Comparison of ENCODE assay signal across 7 cellular contexts in the genomic region with DNA sequence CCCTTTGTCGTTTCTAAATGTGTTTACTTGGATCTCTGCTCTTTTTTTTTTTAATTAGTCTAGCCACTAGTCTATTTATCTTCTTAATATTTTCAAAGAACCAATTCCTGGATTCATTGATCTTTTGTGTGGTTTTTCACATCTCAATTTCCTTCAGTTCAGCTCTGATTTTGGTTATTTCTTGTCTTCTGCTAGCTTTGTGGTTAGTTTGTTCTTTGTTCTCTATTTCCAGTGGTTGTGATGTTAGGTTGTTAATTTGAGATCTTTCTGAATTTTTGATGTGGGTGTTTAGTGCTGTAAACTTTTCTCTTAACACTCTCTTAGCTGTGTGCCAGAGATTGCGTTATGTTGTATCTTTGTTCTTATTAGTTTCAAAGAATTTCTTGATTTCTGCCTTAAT.
"Had no signal": no experiment of that assay in that cellular context is flagged by ENCODE, and none has a peak within 500 bp of the region (broad histone marks: within the 10 kb centered on the region; RNA-seq: fewer than 3 reads in every experiment).

No MANE protein-coding gene starts in this region.

- H3K4me1 ChIP-seq: HAP-1 had no signal

- H3K9me3 ChIP-seq: HAP-1 had no signal

- H3K4me3 ChIP-seq: GM23248, HAP-1 had no signal

- H3K36me3 ChIP-seq: HAP-1 had no signal

- DNase-seq: GM23248, GOT3, H7, IMR-90, Karpas-422, KBM-7 had no signal
